Comparison of ENCODE assay signal across 9 cellular contexts in genomic region chr10:71396084-71396713, GRCh38. TPM values are rescaled to one million over a fixed set of nuclear protein-coding genes. Genes with fewer than 3 reads are reported as not detected.
A peak's percentile ranks its signal among the peaks of the same experiment; 100 is the strongest.
DNase-seq lines count a peak whose midpoint lies in the region; ATAC-seq and TF ChIP-seq lines count a peak whose summit lies in the region.
"Had no signal": no experiment of that assay in that cellular context is flagged by ENCODE, and none has a peak within 500 bp of the region (broad histone marks: within the 10 kb centered on the region; RNA-seq: fewer than 3 reads in every experiment).

No MANE protein-coding gene starts in this region.

- peaks cover 65% of the 10 kb centered on the region for H3K27me3 Mint-ChIP-seq in activated CD4-positive, alpha-beta T cell treated with anti-CD3 and anti-CD28 coated beads, Interleukin-2, amount 10 ng/mL, durations not matched to agents 24 days and 14 days
- H3K27me3 Mint-ChIP-seq in natural killer cell (ENCODE audit: low read depth in 2 of 2): peaks cover 51 to 66% of the 10 kb centered on the region in 2 donors
- peaks cover 58% of the 10 kb centered on the region for H3K27me3 Mint-ChIP-seq in activated T-helper 2 cell treated with anti-CD3 and anti-CD28 coated beads, Interferon-gamma antibody, Interleukin-2, Interleukin-4, amounts not matched to agents 10 μg/mL and 5 μg/mL and 100 μg/mL, durations not matched to agents 14 hours and 24 hours and 36 hours (ENCODE audit: low read depth)

- H3K4me3 Mint-ChIP-seq in activated CD4-positive, alpha-beta T cell treated with anti-CD3 and anti-CD28 coated beads, Interleukin-2, amount 10 ng/mL, durations not matched to agents 24 days and 14 days: peak overlapping the region; percentile 55
- H3K4me3 Mint-ChIP-seq in natural killer cell: peak overlapping the region; percentile 69
- no peak overlapping the region for H3K4me3 Mint-ChIP-seq in activated T-helper 2 cell treated with anti-CD3 and anti-CD28 coated beads, Interferon-gamma antibody, Interleukin-2, Interleukin-4, amounts not matched to agents 10 μg/mL and 5 μg/mL and 100 μg/mL, durations not matched to agents 14 hours and 24 hours and 36 hours (ENCODE audit: low read depth)

- DNase-seq in DMS 273 treated with DMSO at 0.1 percent for 48 hours (lab: John Stamatoyannopoulos, UW): peak; percentile 49
- peak; percentile 19 to 41 for DNase-seq in Kasumi-1 (lab: John Stamatoyannopoulos, UW)
- no peak for DNase-seq in activated CD4-positive, alpha-beta T cell treated with anti-CD3 and anti-CD28 coated beads, Interleukin-2, amount 10 ng/mL, durations not matched to agents 24 days and 14 days
- no peak for DNase-seq in natural killer cell
- no peak for DNase-seq in activated T-helper 2 cell treated with anti-CD3 and anti-CD28 coated beads, Interferon-gamma antibody, Interleukin-2, Interleukin-4, amounts not matched to agents 10 μg/mL and 5 μg/mL and 100 μg/mL, durations not matched to agents 14 hours and 24 hours and 36 hours (ENCODE audit: low spot score)

- TF ChIP-seq CTCF in natural killer cell (IDR thresholded peaks at IDR 0.05): no peak

- H3K4me1 Mint-ChIP-seq in activated CD4-positive, alpha-beta T cell treated with anti-CD3 and anti-CD28 coated beads, Interleukin-2, amount 10 ng/mL, durations not matched to agents 24 days and 14 days: peaks cover 2% of the 10 kb centered on the region
- H3K4me1 Mint-ChIP-seq in natural killer cell: peaks cover 5 to 13% of the 10 kb centered on the region in 2 donors
- H3K4me1 Mint-ChIP-seq in activated T-helper 2 cell treated with anti-CD3 and anti-CD28 coated beads, Interferon-gamma antibody, Interleukin-2, Interleukin-4, amounts not matched to agents 10 μg/mL and 5 μg/mL and 100 μg/mL, durations not matched to agents 14 hours and 24 hours and 36 hours (ENCODE audit: low read depth): no peaks in the 10 kb centered on the region

- H3K9me3 Mint-ChIP-seq in activated CD4-positive, alpha-beta T cell treated with anti-CD3 and anti-CD28 coated beads, Interleukin-2, amount 10 ng/mL, durations not matched to agents 24 days and 14 days: no peaks in the 10 kb centered on the region
- no peaks in the 10 kb centered on the region for H3K9me3 Mint-ChIP-seq in natural killer cell
- H3K9me3 Mint-ChIP-seq in activated T-helper 2 cell treated with anti-CD3 and anti-CD28 coated beads, Interferon-gamma antibody, Interleukin-2, Interleukin-4, amounts not matched to agents 10 μg/mL and 5 μg/mL and 100 μg/mL, durations not matched to agents 14 hours and 24 hours and 36 hours: no peaks in the 10 kb centered on the region

- intact Hi-C loops in activated CD4-positive, alpha-beta T cell treated with anti-CD3 and anti-CD28 coated beads, Interleukin-2, amount 10 ng/mL, durations not matched to agents 24 days and 14 days (cut with micrococcal nuclease): no loop called here
- intact Hi-C loops in natural killer cell (cut with micrococcal nuclease): no loop called here
- intact Hi-C loops in activated T-helper 2 cell treated with anti-CD3 and anti-CD28 coated beads, Interferon-gamma antibody, Interleukin-2, Interleukin-4, amounts not matched to agents 10 μg/mL and 5 μg/mL and 100 μg/mL, durations not matched to agents 14 hours and 24 hours and 36 hours (cut with micrococcal nuclease): loop anchor here (10.0 kb wide), 1 partner anchor 209 kb away; no protein-coding TSS in a partner anchor

- H3K27ac Mint-ChIP-seq in activated CD4-positive, alpha-beta T cell treated with anti-CD3 and anti-CD28 coated beads, Interleukin-2, amount 10 ng/mL, durations not matched to agents 24 days and 14 days: no peak overlapping the region
- H3K27ac Mint-ChIP-seq in natural killer cell: no peak overlapping the region
- no peak overlapping the region for H3K27ac Mint-ChIP-seq in activated T-helper 2 cell treated with anti-CD3 and anti-CD28 coated beads, Interferon-gamma antibody, Interleukin-2, Interleukin-4, amounts not matched to agents 10 μg/mL and 5 μg/mL and 100 μg/mL, durations not matched to agents 14 hours and 24 hours and 36 hours

- ATAC-seq in esophagus mucosa (peak; percentile 46), natural killer cell (peak; percentile 25 to 75 (median 66)), GM19452 (IDR thresholded peaks at IDR 0.05; ENCODE audit: unreplicated experiment) (no peak), HG03025 (IDR thresholded peaks at IDR 0.05; ENCODE audit: low FRiP score, unreplicated experiment) (no peak)

- H3K36me3 Mint-ChIP-seq in activated CD4-positive, alpha-beta T cell treated with anti-CD3 and anti-CD28 coated beads, Interleukin-2, amount 10 ng/mL, durations not matched to agents 24 days and 14 days (ENCODE audit: low read depth): no peaks in the 10 kb centered on the region
- H3K36me3 Mint-ChIP-seq in natural killer cell: no peaks in the 10 kb centered on the region
- H3K36me3 Mint-ChIP-seq in activated T-helper 2 cell treated with anti-CD3 and anti-CD28 coated beads, Interferon-gamma antibody, Interleukin-2, Interleukin-4, amounts not matched to agents 10 μg/mL and 5 μg/mL and 100 μg/mL, durations not matched to agents 14 hours and 24 hours and 36 hours (ENCODE audit: low read depth): no peaks in the 10 kb centered on the region

RNA-seq across cellular contexts. Expression of gene CDH23, which starts 0.5 kb away (rescaled TPM):
- total RNA-seq in activated CD4-positive, alpha-beta T cell treated with anti-CD3 and anti-CD28 coated beads, Interleukin-2, amount 10 ng/mL, durations not matched to agents 24 days and 14 days: 0.92 and 1.3 TPM in 2 replicates
- 1.3 TPM for total RNA-seq in esophagus mucosa
- 1 to 10 TPM; 1.2 to 6.0 (median 4.3) TPM for total RNA-seq in natural killer cell
- total RNA-seq in activated T-helper 2 cell treated with anti-CD3 and anti-CD28 coated beads, Interferon-gamma antibody, Interleukin-2, Interleukin-4, amounts not matched to agents 10 μg/mL and 5 μg/mL and 100 μg/mL, durations not matched to agents 14 hours and 24 hours and 36 hours: 0.44 and 0.55 TPM in 2 replicates
- total RNA-seq: endothelial cell of umbilical vein had no signal

Comparison
In these comparisons a context has a peak if more than half of its experiments do, and no peak if none do; other contexts are left out.
1. DNase-seq: peak in DMS 273 treated with DMSO at 0.1 percent for 48 hours (single experiment) and Kasumi-1 (2 of 2); none in activated CD4-positive, alpha-beta T cell treated with anti-CD3 and anti-CD28 coated beads, Interleukin-2, amount 10 ng/mL, durations not matched to agents 24 days and 14 days (single experiment), natural killer cell (single experiment) and activated T-helper 2 cell treated with anti-CD3 and anti-CD28 coated beads, Interferon-gamma antibody, Interleukin-2, Interleukin-4, amounts not matched to agents 10 μg/mL and 5 μg/mL and 100 μg/mL, durations not matched to agents 14 hours and 24 hours and 36 hours (single experiment).
2. ATAC-seq: peak in esophagus mucosa (single experiment) and natural killer cell (3 of 3); none in GM19452 (single experiment) and HG03025 (single experiment).